21 cellular contexts compared by ENCODE assay signal in the genomic region with DNA sequence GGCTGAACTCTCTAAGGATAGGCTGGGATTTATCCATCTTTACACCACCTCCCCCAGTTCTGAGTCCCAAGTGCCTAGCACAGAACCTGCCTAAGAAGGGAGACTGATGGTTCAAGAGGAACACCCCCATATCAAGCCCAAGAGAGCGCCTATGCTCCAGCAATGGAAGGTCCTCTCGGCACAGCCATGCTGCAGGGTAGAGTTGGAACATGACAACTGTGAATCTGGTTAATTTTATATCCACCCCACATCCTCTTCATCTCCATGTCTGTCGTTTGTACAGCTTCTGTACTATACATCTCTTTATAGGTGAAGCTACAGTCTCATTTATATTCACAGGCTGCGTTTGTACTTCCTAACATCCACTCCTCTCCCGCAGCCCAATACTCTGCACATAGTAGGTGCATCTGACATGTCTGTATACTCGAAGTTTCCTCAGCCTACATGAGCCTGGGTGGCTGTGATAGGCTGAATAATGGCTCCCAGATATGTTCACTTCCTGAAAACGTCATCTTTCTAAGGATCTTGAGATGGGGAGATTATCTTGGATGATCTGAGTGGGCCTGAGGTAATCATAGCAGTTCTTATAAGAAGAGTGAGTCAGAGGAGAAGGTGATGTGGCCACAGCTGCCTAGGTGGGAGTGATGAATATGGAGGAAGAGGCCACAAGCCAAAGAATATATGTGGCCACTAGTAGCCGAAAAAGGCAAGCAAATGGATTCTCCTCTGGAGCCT.
DNase-seq lines count a peak whose midpoint lies in the region; ATAC-seq lines count a peak whose summit lies in the region.
"Had no signal": no experiment of that assay in that cellular context is flagged by ENCODE, and none has a peak within 500 bp of the region (broad histone marks: within the 10 kb centered on the region; RNA-seq: fewer than 3 reads in every experiment).

No MANE protein-coding gene starts in this region.

- no peaks in the 10 kb centered on the region for H3K27me3 Mint-ChIP-seq in activated CD8-positive, alpha-beta memory T cell treated with anti-CD3 and anti-CD28 coated beads, Interleukin-2, amount 10 ng/mL, durations not matched to agents 7 days and 5 days
- H3K27me3 Mint-ChIP-seq in CD4-positive, alpha-beta memory T cell: no peaks in the 10 kb centered on the region
- no peaks in the 10 kb centered on the region for H3K27me3 Mint-ChIP-seq in activated CD4-positive, alpha-beta memory T cell treated with anti-CD3 and anti-CD28 coated beads, Interleukin-2, amount 10 ng/mL, durations not matched to agents 7 days and 5 days
- H3K27me3 Mint-ChIP-seq: progenitor cell of endocrine pancreas; stimulated activated memory B cell treated with anti-CD40 and anti-IgM and Interleukin-4, amounts not matched to agents 10 μg/mL and 1 μg/mL and 100 μg/mL, for 72 hours had no signal

- intact Hi-C loops in CD4-positive, alpha-beta memory T cell (cut with micrococcal nuclease): loop anchor here (1.0 to 10.0 kb wide), 5 partner anchors 21 to 111 kb away; partner anchors contain the start of gene AKAP11

- no peaks in the 10 kb centered on the region for H3K36me3 ChIP-seq in CD4-positive, alpha-beta memory T cell (ENCODE audit: insufficient read depth, low read length)
- no peaks in the 10 kb centered on the region for H3K36me3 ChIP-seq in effector memory CD4-positive, alpha-beta T cell (ENCODE audit: control insufficient read depth, insufficient read depth, low read length)
- H3K36me3 ChIP-seq: brain microvascular endothelial cell, SJSA1, transverse colon had no signal

- CTCF ChIA-PET in activated CD8-positive, alpha-beta memory T cell treated with anti-CD3 and anti-CD28 coated beads, Interleukin-2, amount 10 ng/mL, durations not matched to agents 7 days and 5 days (lab: Charles Lee): interaction anchor here (0.9 to 2.5 kb wide), 6 partner anchors 14 to 239 kb away, joined by 3 to 5 read pairs (median 4); no protein-coding TSS in a partner anchor
- CTCF ChIA-PET in CD4-positive, alpha-beta memory T cell (lab: Charles Lee; ENCODE audit: partially characterized antibody): interaction anchor here (1.0 to 3.1 kb wide), 14 partner anchors 9 to 239 kb away, joined by 3 to 29 read pairs (median 4); no protein-coding TSS in a partner anchor
- CTCF ChIA-PET in activated CD4-positive, alpha-beta memory T cell treated with anti-CD3 and anti-CD28 coated beads, Interleukin-2, amount 10 ng/mL, durations not matched to agents 7 days and 5 days (lab: Charles Lee): interaction anchor here (0.7 to 1.5 kb wide), 2 partner anchors 25 to 37 kb away, joined by 3 to 4 read pairs; no protein-coding TSS in a partner anchor

- H3K4me1 ChIP-seq in CD4-positive, alpha-beta memory T cell (ENCODE audit: insufficient read depth, low read length): peaks cover 43% of the 10 kb centered on the region
- peaks cover 21% of the 10 kb centered on the region for H3K4me1 ChIP-seq in effector memory CD4-positive, alpha-beta T cell (ENCODE audit: control insufficient read depth, insufficient read depth, low read length, poor library complexity, severe bottlenecking)
- H3K4me1 ChIP-seq: A549, transverse colon had no signal

- H3K4me1 Mint-ChIP-seq in activated CD8-positive, alpha-beta memory T cell treated with anti-CD3 and anti-CD28 coated beads, Interleukin-2, amount 10 ng/mL, durations not matched to agents 7 days and 5 days: peaks cover 40% of the 10 kb centered on the region
- H3K4me1 Mint-ChIP-seq in CD4-positive, alpha-beta memory T cell: peaks cover 28 to 41% (median 36%) of the 10 kb centered on the region in 4 donors
- peaks cover 53% of the 10 kb centered on the region for H3K4me1 Mint-ChIP-seq in activated CD4-positive, alpha-beta memory T cell treated with anti-CD3 and anti-CD28 coated beads, Interleukin-2, amount 10 ng/mL, durations not matched to agents 7 days and 5 days

- H3K4me3 Mint-ChIP-seq in activated CD8-positive, alpha-beta memory T cell treated with anti-CD3 and anti-CD28 coated beads, Interleukin-2, amount 10 ng/mL, durations not matched to agents 7 days and 5 days: no peak overlapping the region
- peak overlapping the region in 2 of 8 donors; percentile 14 to 25 for H3K4me3 Mint-ChIP-seq in CD4-positive, alpha-beta memory T cell
- no peak overlapping the region for H3K4me3 Mint-ChIP-seq in activated CD4-positive, alpha-beta memory T cell treated with anti-CD3 and anti-CD28 coated beads, Interleukin-2, amount 10 ng/mL, durations not matched to agents 7 days and 5 days
- H3K4me3 Mint-ChIP-seq: nephron progenitor cell; stimulated activated memory B cell treated with anti-CD40 and anti-IgM and Interleukin-4, amounts not matched to agents 10 μg/mL and 1 μg/mL and 100 μg/mL, for 72 hours had no signal

- no peak overlapping the region for H3K4me3 ChIP-seq in CD4-positive, alpha-beta memory T cell (ENCODE audit: low read length in 2 of 2)
- no peak overlapping the region for H3K4me3 ChIP-seq in effector memory CD4-positive, alpha-beta T cell (ENCODE audit: insufficient read depth, low read depth, low read length, poor library complexity, severe bottlenecking)
- H3K4me3 ChIP-seq: A549, SJSA1, skin epidermis, transverse colon had no signal

- H3K27me3 ChIP-seq in CD4-positive, alpha-beta memory T cell (ENCODE audit: insufficient read depth, low read length): no peaks in the 10 kb centered on the region
- H3K27me3 ChIP-seq in effector memory CD4-positive, alpha-beta T cell (replicated peaks; ENCODE audit: control insufficient read depth, insufficient read depth, low read length, poor library complexity, severe bottlenecking): no peaks in the 10 kb centered on the region
- H3K27me3 ChIP-seq: brain microvascular endothelial cell, SJSA1, transverse colon had no signal

- peak overlapping the region; percentile 85 for H3K27ac Mint-ChIP-seq in activated CD8-positive, alpha-beta memory T cell treated with anti-CD3 and anti-CD28 coated beads, Interleukin-2, amount 10 ng/mL, durations not matched to agents 7 days and 5 days
- H3K27ac Mint-ChIP-seq in CD4-positive, alpha-beta memory T cell: peak overlapping the region; percentile 81 to 99 (median 93)
- peak overlapping the region; percentile 89 for H3K27ac Mint-ChIP-seq in activated CD4-positive, alpha-beta memory T cell treated with anti-CD3 and anti-CD28 coated beads, Interleukin-2, amount 10 ng/mL, durations not matched to agents 7 days and 5 days
- H3K27ac Mint-ChIP-seq: nephron progenitor cell, progenitor cell of endocrine pancreas had no signal

- peak overlapping the region; percentile 54 for H3K27ac ChIP-seq in CD4-positive, alpha-beta memory T cell (ENCODE audit: low read depth, low read length)
- H3K27ac ChIP-seq in effector memory CD4-positive, alpha-beta T cell (ENCODE audit: insufficient read depth, low read length, poor library complexity, severe bottlenecking): peak overlapping the region; percentile 8
- H3K27ac ChIP-seq: A549, brain microvascular endothelial cell, SJSA1, transverse colon had no signal

- H3K9me3 Mint-ChIP-seq in activated CD8-positive, alpha-beta memory T cell treated with anti-CD3 and anti-CD28 coated beads, Interleukin-2, amount 10 ng/mL, durations not matched to agents 7 days and 5 days (ENCODE audit: low read depth): peaks cover 4% of the 10 kb centered on the region
- no peaks in the 10 kb centered on the region for H3K9me3 Mint-ChIP-seq in CD4-positive, alpha-beta memory T cell
- peaks cover 4% of the 10 kb centered on the region for H3K9me3 Mint-ChIP-seq in activated CD4-positive, alpha-beta memory T cell treated with anti-CD3 and anti-CD28 coated beads, Interleukin-2, amount 10 ng/mL, durations not matched to agents 7 days and 5 days
- H3K9me3 Mint-ChIP-seq: nephron progenitor cell; stimulated activated memory B cell treated with anti-CD40 and anti-IgM and Interleukin-4, amounts not matched to agents 10 μg/mL and 1 μg/mL and 100 μg/mL, for 72 hours had no signal

- H3K9me3 ChIP-seq in CD4-positive, alpha-beta memory T cell (ENCODE audit: control insufficient read depth in 1 of 2, low read length in 2 of 2): no peaks in the 10 kb centered on the region
- no peaks in the 10 kb centered on the region for H3K9me3 ChIP-seq in effector memory CD4-positive, alpha-beta T cell (ENCODE audit: control insufficient read depth, low read length)
- H3K9me3 ChIP-seq: A549, SJSA1, transverse colon had no signal

- no peak for ATAC-seq in activated CD8-positive, alpha-beta memory T cell treated with anti-CD3 and anti-CD28 coated beads, Interleukin-2, amount 10 ng/mL, durations not matched to agents 7 days and 5 days
- ATAC-seq: A549 had no signal

- no peak for DNase-seq in activated CD8-positive, alpha-beta memory T cell treated with anti-CD3 and anti-CD28 coated beads, Interleukin-2, amount 10 ng/mL, durations not matched to agents 7 days and 5 days
- DNase-seq in activated CD8-positive, alpha-beta memory T cell treated with anti-CD3 and anti-CD28 coated beads for 24 hours: no peak
- DNase-seq in CD4-positive, alpha-beta memory T cell: no peak
- DNase-seq in activated CD4-positive, alpha-beta memory T cell treated with anti-CD3 and anti-CD28 coated beads, Interleukin-2, amount 10 ng/mL, durations not matched to agents 7 days and 5 days: peak; percentile 25
- DNase-seq in effector memory CD4-positive, alpha-beta T cell: no peak
- DNase-seq in NCI-H1092 treated with DMSO at 0.1 percent for 48 hours (lab: John Stamatoyannopoulos, UW): no peak
- DNase-seq in activated gamma-delta T cell treated with Interleukin-2 at 50 U/mL for 16 hours: no peak
- no peak for DNase-seq in HK-2 (ENCODE audit: unreplicated experiment)
- DNase-seq: brain microvascular endothelial cell, cortex of kidney, hypothalamus, mesenchymal stem cell, NCI-H2227 treated with DMSO at 0.1 percent for 48 hours, nephron progenitor cell, T1000, transverse colon had no signal

- peaks cover 7% of the 10 kb centered on the region for H3K36me3 Mint-ChIP-seq in activated CD8-positive, alpha-beta memory T cell treated with anti-CD3 and anti-CD28 coated beads, Interleukin-2, amount 10 ng/mL, durations not matched to agents 7 days and 5 days
- no peaks in the 10 kb centered on the region for H3K36me3 Mint-ChIP-seq in CD4-positive, alpha-beta memory T cell
- peaks cover 2% of the 10 kb centered on the region for H3K36me3 Mint-ChIP-seq in activated CD4-positive, alpha-beta memory T cell treated with anti-CD3 and anti-CD28 coated beads, Interleukin-2, amount 10 ng/mL, durations not matched to agents 7 days and 5 days (ENCODE audit: low read depth)
- H3K36me3 Mint-ChIP-seq: stimulated activated memory B cell treated with anti-CD40 and anti-IgM and Interleukin-4, amounts not matched to agents 10 μg/mL and 1 μg/mL and 100 μg/mL, for 72 hours had no signal

- POLR2A ChIA-PET in CD4-positive, alpha-beta memory T cell (lab: Charles Lee; ENCODE audit: partially characterized antibody): interaction anchor here (0.6 to 1.9 kb wide), 12 partner anchors 14 to 121 kb away, joined by 3 to 48 read pairs (median 4); partner anchors contain the start of gene AKAP11
- POLR2A ChIA-PET in activated CD4-positive, alpha-beta memory T cell treated with anti-CD3 and anti-CD28 coated beads, Interleukin-2, amount 10 ng/mL, durations not matched to agents 7 days and 5 days (lab: Charles Lee): interaction anchor here (0.7 to 1.9 kb wide), 11 partner anchors 13 to 637 kb away, joined by 3 to 30 read pairs (median 5); partner anchors contain the start of gene EPSTI1
